ENCODE assay signal across 1 cellular context in genomic region chr3:122727279-122727678, GRCh38.
TF ChIP-seq lines count a peak whose summit lies in the region.

No MANE protein-coding gene starts in this region.

TF ChIP-seq in HepG2, 621 proteins besides CTCF, POLR2A, EP300 and RAD21 (continued from another document):
- no peak for TF ChIP-seq CREB3 (CRISPR knock-in tag; IDR thresholded peaks at IDR 0.05)
- no peak for TF ChIP-seq ZFP90 (CRISPR knock-in tag; IDR thresholded peaks at IDR 0.05; ENCODE audit: borderline replicate concordance)
- TF ChIP-seq PRDM15 (CRISPR knock-in tag; IDR thresholded peaks at IDR 0.05) = no peak
- TF ChIP-seq ZFY (CRISPR knock-in tag; IDR thresholded peaks at IDR 0.05) = no peak
- TF ChIP-seq TFDP2 (CRISPR knock-in tag; IDR thresholded peaks at IDR 0.05) = no peak
